1 cellular context compared by ENCODE assay signal in the genomic region with DNA sequence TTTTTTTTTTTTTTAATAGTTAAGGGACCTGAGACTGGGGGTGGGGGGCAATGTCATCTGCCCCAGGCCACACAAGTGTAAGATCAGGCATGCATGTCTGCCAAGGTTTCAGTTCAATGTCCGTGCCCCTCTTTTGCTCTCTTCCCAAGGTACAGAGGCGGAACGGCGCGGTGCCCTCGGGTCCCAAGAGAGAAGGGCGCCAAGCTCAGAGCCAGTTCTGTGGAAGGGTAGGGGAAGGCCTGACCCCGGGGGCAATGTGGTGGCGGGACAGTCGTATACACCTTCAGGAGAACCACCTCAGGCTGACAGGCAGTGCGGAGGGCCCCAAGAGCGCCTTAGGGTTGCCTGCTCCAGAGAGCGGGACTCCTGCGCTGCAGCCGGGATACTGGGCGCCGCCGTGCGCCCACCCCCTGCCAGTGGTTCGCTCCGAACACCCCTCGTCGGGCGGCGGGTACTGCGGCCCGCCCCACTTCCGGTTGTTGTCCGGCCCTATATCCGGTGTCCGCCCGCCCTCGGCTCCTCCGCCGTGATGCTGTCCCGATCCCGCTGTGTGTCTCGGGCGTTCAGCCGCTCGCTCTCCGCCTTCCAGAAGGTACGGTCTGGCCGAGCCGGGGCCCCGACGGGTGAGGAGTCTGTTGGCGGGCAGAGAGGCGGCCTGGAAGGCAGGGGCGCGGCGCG.
TF ChIP-seq lines count a peak whose summit lies in the region.

A gene (plus strand): TSS at position 492 of the 678 bp plus-strand sequence. CDS start 38 bp downstream, at position 530.

TF ChIP-seq in K562, 482 proteins besides CTCF, POLR2A, EP300 and RAD21 (continued from another document and continues in another):
- TF ChIP-seq, protein P1, sequence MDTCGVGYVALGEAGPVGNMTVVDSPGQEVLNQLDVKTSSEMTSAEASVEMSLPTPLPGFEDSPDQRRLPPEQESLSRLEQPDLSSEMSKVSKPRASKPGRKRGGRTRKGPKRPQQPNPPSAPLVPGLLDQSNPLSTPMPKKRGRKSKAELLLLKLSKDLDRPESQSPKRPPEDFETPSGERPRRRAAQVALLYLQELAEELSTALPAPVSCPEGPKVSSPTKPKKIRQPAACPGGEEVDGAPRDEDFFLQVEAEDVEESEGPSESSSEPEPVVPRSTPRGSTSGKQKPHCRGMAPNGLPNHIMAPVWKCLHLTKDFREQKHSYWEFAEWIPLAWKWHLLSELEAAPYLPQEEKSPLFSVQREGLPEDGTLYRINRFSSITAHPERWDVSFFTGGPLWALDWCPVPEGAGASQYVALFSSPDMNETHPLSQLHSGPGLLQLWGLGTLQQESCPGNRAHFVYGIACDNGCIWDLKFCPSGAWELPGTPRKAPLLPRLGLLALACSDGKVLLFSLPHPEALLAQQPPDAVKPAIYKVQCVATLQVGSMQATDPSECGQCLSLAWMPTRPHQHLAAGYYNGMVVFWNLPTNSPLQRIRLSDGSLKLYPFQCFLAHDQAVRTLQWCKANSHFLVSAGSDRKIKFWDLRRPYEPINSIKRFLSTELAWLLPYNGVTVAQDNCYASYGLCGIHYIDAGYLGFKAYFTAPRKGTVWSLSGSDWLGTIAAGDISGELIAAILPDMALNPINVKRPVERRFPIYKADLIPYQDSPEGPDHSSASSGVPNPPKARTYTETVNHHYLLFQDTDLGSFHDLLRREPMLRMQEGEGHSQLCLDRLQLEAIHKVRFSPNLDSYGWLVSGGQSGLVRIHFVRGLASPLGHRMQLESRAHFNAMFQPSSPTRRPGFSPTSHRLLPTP (IDR thresholded peaks at IDR 0.05; ENCODE audit: borderline replicate concordance, extremely low read depth, insufficient read length) = no peak
- TF ChIP-seq ZNF785 (CRISPR knock-in tag; IDR thresholded peaks at IDR 0.05) (no peak), ZZZ3 (IDR thresholded peaks at IDR 0.05) (no peak), CC2D1A (IDR thresholded peaks at IDR 0.05) (no peak), TAF7 (tag; IDR thresholded peaks at IDR 0.05) (peak; percentile 46; the same call in 1 of the 2 replicates), ESRRB (CRISPR knock-in tag; IDR thresholded peaks at IDR 0.05; ENCODE audit: borderline replicate concordance) (no peak), SREBF1 (IDR thresholded peaks at IDR 0.05; ENCODE audit: borderline replicate concordance, low read depth, low read length) (peak; percentile 80; the same call in 1 of the 2 replicates), TAF9B (IDR thresholded peaks at IDR 0.05; ENCODE audit: partially characterized antibody) (peak; percentile 46), NBN (IDR thresholded peaks at IDR 0.05; ENCODE audit: low read depth) (no peak), FOXM1 (IDR thresholded peaks at IDR 0.05; ENCODE audit: low read depth) (peak; percentile 49; the same call in 1 of the 2 replicates), FOXM1 (CRISPR knock-in tag; IDR thresholded peaks at IDR 0.05; ENCODE audit: low read depth) (no peak), NELFE (IDR thresholded peaks at IDR 0.05; ENCODE audit: insufficient read depth, insufficient read length) (no peak), CAMTA2 (CRISPR knock-in tag; conservative IDR thresholded peaks at IDR 0.05) (0 out of 2 replicates have a peak, but pooled peaks have one; percentile 11), ZNF766 (CRISPR knock-in tag; conservative IDR thresholded peaks at IDR 0.05) (no peak), MAZ (CRISPR knock-in tag; conservative IDR thresholded peaks at IDR 0.05 in 1 of 2, IDR thresholded peaks at IDR 0.05 in 1 of 2) (peak in 1 of 2 experiments; percentile 70; a peak in 2 of 4 replicates), BCOR (IDR thresholded peaks at IDR 0.05) (0 out of 2 replicates have a peak, but pooled peaks have one; percentile 18), SAFB2 (IDR thresholded peaks at IDR 0.05; ENCODE audit: borderline replicate concordance, low read depth, low read length, severe bottlenecking) (no peak), ZFP30 (CRISPR knock-in tag; IDR thresholded peaks at IDR 0.05; ENCODE audit: borderline replicate concordance) (no peak), HMGN3 (IDR thresholded peaks at IDR 0.05; ENCODE audit: borderline replicate concordance, extremely low read depth, insufficient read length, low read depth, low read length) (peak; percentile 75), HNRNPUL1 (IDR thresholded peaks at IDR 0.05; ENCODE audit: low read length) (no peak), NR3C1 (CRISPR knock-in tag; IDR thresholded peaks at IDR 0.05) (no peak), ZNF124 (CRISPR knock-in tag; IDR thresholded peaks at IDR 0.05) (no peak), POLR2G (IDR thresholded peaks at IDR 0.05; ENCODE audit: low read depth, low read length) (peak; percentile 94), BCL6 (CRISPR knock-in tag; IDR thresholded peaks at IDR 0.05) (no peak), KDM2B (CRISPR knock-in tag; IDR thresholded peaks at IDR 0.05) (peak; percentile 36; the same call in 1 of the 2 replicates), CHCHD3 (CRISPR knock-in tag; IDR thresholded peaks at IDR 0.05) (no peak), NRF1 (conservative IDR thresholded peaks at IDR 0.05 in 1 of 2, IDR thresholded peaks at IDR 0.05 in 1 of 2) (peak in 1 of 2 experiments; percentile 59; a peak in 3 of 4 replicates), ILF3 (IDR thresholded peaks at IDR 0.05; ENCODE audit: borderline replicate concordance) (no peak), NCOA2 (IDR thresholded peaks at IDR 0.05; ENCODE audit: partially characterized antibody in 2 of 2) (no peak)
- TF ChIP-seq, protein P2, sequence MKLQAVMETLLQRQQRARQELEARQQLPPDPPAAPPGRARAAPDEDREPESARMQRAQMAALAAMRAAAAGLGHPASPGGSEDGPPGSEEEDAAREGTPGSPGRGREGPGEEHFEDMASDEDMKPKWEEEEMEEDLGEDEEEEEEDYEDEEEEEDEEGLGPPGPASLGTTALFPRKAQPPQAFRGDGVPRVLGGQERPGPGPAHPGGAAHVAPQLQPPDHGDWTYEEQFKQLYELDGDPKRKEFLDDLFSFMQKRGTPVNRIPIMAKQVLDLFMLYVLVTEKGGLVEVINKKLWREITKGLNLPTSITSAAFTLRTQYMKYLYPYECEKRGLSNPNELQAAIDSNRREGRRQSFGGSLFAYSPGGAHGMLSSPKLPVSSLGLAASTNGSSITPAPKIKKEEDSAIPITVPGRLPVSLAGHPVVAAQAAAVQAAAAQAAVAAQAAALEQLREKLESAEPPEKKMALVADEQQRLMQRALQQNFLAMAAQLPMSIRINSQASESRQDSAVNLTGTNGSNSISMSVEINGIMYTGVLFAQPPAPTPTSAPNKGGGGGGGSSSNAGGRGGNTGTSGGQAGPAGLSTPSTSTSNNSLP (IDR thresholded peaks at IDR 0.05; ENCODE audit: borderline replicate concordance, low read depth, low read length) = no peak
- TF ChIP-seq, protein P3, sequence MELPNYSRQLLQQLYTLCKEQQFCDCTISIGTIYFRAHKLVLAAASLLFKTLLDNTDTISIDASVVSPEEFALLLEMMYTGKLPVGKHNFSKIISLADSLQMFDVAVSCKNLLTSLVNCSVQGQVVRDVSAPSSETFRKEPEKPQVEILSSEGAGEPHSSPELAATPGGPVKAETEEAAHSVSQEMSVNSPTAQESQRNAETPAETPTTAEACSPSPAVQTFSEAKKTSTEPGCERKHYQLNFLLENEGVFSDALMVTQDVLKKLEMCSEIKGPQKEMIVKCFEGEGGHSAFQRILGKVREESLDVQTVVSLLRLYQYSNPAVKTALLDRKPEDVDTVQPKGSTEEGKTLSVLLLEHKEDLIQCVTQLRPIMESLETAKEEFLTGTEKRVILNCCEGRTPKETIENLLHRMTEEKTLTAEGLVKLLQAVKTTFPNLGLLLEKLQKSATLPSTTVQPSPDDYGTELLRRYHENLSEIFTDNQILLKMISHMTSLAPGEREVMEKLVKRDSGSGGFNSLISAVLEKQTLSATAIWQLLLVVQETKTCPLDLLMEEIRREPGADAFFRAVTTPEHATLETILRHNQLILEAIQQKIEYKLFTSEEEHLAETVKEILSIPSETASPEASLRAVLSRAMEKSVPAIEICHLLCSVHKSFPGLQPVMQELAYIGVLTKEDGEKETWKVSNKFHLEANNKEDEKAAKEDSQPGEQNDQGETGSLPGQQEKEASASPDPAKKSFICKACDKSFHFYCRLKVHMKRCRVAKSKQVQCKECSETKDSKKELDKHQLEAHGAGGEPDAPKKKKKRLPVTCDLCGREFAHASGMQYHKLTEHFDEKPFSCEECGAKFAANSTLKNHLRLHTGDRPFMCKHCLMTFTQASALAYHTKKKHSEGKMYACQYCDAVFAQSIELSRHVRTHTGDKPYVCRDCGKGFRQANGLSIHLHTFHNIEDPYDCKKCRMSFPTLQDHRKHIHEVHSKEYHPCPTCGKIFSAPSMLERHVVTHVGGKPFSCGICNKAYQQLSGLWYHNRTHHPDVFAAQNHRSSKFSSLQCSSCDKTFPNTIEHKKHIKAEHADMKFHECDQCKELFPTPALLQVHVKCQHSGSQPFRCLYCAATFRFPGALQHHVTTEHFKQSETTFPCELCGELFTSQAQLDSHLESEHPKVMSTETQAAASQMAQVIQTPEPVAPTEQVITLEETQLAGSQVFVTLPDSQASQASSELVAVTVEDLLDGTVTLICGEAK (IDR thresholded peaks at IDR 0.05) = peak; percentile 95
- TF ChIP-seq, protein P3 (CRISPR knock-in tag; IDR thresholded peaks at IDR 0.05) = no peak
- TF ChIP-seq, protein P4, sequence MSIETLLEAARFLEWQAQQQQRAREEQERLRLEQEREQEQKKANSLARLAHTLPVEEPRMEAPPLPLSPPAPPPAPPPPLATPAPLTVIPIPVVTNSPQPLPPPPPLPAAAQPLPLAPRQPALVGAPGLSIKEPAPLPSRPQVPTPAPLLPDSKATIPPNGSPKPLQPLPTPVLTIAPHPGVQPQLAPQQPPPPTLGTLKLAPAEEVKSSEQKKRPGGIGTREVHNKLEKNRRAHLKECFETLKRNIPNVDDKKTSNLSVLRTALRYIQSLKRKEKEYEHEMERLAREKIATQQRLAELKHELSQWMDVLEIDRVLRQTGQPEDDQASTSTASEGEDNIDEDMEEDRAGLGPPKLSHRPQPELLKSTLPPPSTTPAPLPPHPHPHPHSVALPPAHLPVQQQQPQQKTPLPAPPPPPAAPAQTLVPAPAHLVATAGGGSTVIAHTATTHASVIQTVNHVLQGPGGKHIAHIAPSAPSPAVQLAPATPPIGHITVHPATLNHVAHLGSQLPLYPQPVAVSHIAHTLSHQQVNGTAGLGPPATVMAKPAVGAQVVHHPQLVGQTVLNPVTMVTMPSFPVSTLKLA (conservative IDR thresholded peaks at IDR 0.05) = peak; percentile 43 to 51; a peak in 1 of 4 replicates
- TF ChIP-seq, protein P5, sequence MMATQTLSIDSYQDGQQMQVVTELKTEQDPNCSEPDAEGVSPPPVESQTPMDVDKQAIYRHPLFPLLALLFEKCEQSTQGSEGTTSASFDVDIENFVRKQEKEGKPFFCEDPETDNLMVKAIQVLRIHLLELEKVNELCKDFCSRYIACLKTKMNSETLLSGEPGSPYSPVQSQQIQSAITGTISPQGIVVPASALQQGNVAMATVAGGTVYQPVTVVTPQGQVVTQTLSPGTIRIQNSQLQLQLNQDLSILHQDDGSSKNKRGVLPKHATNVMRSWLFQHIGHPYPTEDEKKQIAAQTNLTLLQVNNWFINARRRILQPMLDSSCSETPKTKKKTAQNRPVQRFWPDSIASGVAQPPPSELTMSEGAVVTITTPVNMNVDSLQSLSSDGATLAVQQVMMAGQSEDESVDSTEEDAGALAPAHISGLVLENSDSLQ (IDR thresholded peaks at IDR 0.05) = peak; percentile 9; the same call in 1 of the 2 replicates
- TF ChIP-seq, protein P6, sequence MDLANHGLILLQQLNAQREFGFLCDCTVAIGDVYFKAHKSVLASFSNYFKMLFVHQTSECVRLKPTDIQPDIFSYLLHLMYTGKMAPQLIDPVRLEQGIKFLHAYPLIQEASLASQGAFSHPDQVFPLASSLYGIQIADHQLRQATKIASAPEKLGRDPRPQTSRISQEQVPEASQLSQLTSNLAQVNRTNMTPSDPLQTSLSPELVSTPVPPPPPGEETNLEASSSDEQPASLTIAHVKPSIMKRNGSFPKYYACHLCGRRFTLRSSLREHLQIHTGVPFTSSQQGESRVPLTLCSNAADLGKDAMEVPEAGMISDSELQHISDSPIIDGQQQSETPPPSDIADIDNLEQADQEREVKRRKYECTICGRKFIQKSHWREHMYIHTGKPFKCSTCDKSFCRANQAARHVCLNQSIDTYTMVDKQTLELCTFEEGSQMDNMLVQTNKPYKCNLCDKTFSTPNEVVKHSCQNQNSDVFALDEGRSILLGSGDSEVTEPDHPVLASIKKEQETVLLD (IDR thresholded peaks at IDR 0.05) = no peak
- TF ChIP-seq, protein P7, sequence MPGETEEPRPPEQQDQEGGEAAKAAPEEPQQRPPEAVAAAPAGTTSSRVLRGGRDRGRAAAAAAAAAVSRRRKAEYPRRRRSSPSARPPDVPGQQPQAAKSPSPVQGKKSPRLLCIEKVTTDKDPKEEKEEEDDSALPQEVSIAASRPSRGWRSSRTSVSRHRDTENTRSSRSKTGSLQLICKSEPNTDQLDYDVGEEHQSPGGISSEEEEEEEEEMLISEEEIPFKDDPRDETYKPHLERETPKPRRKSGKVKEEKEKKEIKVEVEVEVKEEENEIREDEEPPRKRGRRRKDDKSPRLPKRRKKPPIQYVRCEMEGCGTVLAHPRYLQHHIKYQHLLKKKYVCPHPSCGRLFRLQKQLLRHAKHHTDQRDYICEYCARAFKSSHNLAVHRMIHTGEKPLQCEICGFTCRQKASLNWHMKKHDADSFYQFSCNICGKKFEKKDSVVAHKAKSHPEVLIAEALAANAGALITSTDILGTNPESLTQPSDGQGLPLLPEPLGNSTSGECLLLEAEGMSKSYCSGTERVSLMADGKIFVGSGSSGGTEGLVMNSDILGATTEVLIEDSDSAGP (CRISPR knock-in tag; IDR thresholded peaks at IDR 0.05) = no peak
